ENCODE assay signal across 8 cellular contexts in the genomic region with DNA sequence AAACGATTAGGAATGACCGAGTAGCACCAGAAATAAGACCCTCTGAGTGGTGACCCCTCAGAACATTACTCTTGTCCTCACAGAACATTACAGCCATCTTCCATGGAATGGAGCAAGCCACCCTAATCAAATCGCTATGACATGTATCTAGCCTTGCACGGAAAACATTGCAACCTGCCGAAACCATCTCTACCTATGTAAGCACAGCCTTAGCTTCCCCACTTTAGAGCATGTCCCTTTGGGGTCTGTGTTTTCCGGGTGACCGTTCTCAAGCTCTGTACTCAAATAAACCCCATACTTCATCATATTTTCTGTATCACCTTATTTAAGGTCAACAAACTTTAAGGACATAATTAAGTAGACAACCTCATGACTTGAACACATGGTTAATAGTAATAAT.
A peak's percentile ranks its signal among the peaks of the same experiment; 100 is the strongest.
DNase-seq lines count a peak whose midpoint lies in the region; ATAC-seq, FAIRE-seq and TF ChIP-seq lines count a peak whose summit lies in the region.
"Had no signal": no experiment of that assay in that cellular context is flagged by ENCODE, and none has a peak within 500 bp of the region (broad histone marks: within the 10 kb centered on the region; RNA-seq: fewer than 3 reads in every experiment).

No MANE protein-coding gene starts in this region.

- H4K20me1 ChIP-seq in DOHH2 (ENCODE audit: control insufficient read depth, insufficient read depth, low read depth, low read length) (no peaks in the 10 kb centered on the region), endothelial cell of umbilical vein (replicated peaks; ENCODE audit: control insufficient read depth, extremely low read depth, insufficient read depth, low read length) (no peaks in the 10 kb centered on the region)

- no peaks in the 10 kb centered on the region for H3K9me1 ChIP-seq in endothelial cell of umbilical vein (replicated peaks; ENCODE audit: control insufficient read depth, extremely low read depth, insufficient read depth, low read length)

- no peak for TF ChIP-seq POLR2A in endothelial cell of umbilical vein (IDR thresholded peaks at IDR 0.05; ENCODE audit: low read depth, low read length)

- H3K36me3 ChIP-seq in DOHH2 (ENCODE audit: control insufficient read depth, low read length): no peaks in the 10 kb centered on the region
- H3K36me3 ChIP-seq in endothelial cell of umbilical vein (ENCODE audit: control insufficient read depth in 2 of 2, extremely low read depth in 1 of 2, insufficient read depth in 2 of 2, low read length in 2 of 2): no peaks in the 10 kb centered on the region
- H3K36me3 ChIP-seq in skeletal muscle tissue (ENCODE audit: control insufficient read depth in 3 of 3, insufficient read depth in 3 of 3, low read length in 3 of 3): no peaks in the 10 kb centered on the region

- CTCF ChIA-PET in endothelial cell of umbilical vein (lab: Charles Lee): interaction anchor here (0.7 to 3.8 kb wide), 75 partner anchors 8 to 778 kb away, joined by 3 to 285 read pairs (median 7); a partner anchor contains a TSS

- intact Hi-C loops in endothelial cell of umbilical vein (cut with micrococcal nuclease): loop anchor here (1.0 kb wide), 9 partner anchors 126 to 456 kb away; a partner anchor contains a TSS

- FAIRE-seq in endothelial cell of umbilical vein (lab: Jason Lieb, UNC): no peak
- no peak for FAIRE-seq in GM19239 (lab: Jason Lieb, UNC)

- H3K4me1 ChIP-seq in DOHH2 (ENCODE audit: control insufficient read depth, low read length) (peaks cover 42% of the 10 kb centered on the region), endothelial cell of umbilical vein (ENCODE audit: control insufficient read depth, extremely low read depth, insufficient read depth, low read length) (peaks cover 6% of the 10 kb centered on the region), skeletal muscle tissue (ENCODE audit: control insufficient read depth in 3 of 3, insufficient read depth in 3 of 3, low read length in 3 of 3) (peaks cover 8 to 33% (median 14%) of the 10 kb centered on the region in 3 donors)

- 0 out of 2 replicates have a peak, but pooled peaks cover 5% of the 10 kb centered on the region for H3F3A ChIP-seq in DOHH2 (ENCODE audit: control insufficient read depth, insufficient read depth)

- H3K9me3 ChIP-seq in DOHH2 (ENCODE audit: control insufficient read depth, insufficient read depth, low read length) (no peaks in the 10 kb centered on the region), endothelial cell of umbilical vein (replicated peaks; ENCODE audit: control insufficient read depth, insufficient read depth, low read length) (no peaks in the 10 kb centered on the region), skeletal muscle tissue (ENCODE audit: control insufficient read depth in 3 of 3, low read length in 3 of 3) (no peaks in the 10 kb centered on the region)
- H3K9me3 ChIP-seq: mucosa of descending colon had no signal

- TF ChIP-seq CTCF in DOHH2 (IDR thresholded peaks at IDR 0.05; ENCODE audit: low read depth, low read length, poor library complexity, severe bottlenecking) (no peak), endothelial cell of umbilical vein (IDR thresholded peaks at IDR 0.05; ENCODE audit: extremely low read depth in 1 of 2, insufficient read depth in 1 of 2, low read depth in 1 of 2, low read length in 2 of 2) (no peak)

- DNase-seq in OCI-M1 (lab: John Stamatoyannopoulos, UW): peak; percentile 30
- DNase-seq in endothelial cell of umbilical vein (ENCODE audit: low read depth, low spot score): no peak
- no peak for DNase-seq in NCI-H128 (lab: John Stamatoyannopoulos, UW; ENCODE audit: unreplicated experiment)
- DNase-seq in GM19239 (ENCODE audit: insufficient read length, low spot score): no peak

- H3K27me3 ChIP-seq in DOHH2 (ENCODE audit: control insufficient read depth, low read length) (no peaks in the 10 kb centered on the region), endothelial cell of umbilical vein (ENCODE audit: control insufficient read depth in 2 of 2, insufficient read depth in 2 of 2, low read length in 2 of 2) (peaks cover 2 to 9% of the 10 kb centered on the region in 2 experiments), skeletal muscle tissue (ENCODE audit: control insufficient read depth in 3 of 3, insufficient read depth in 3 of 3, low read length in 3 of 3) (no peaks in the 10 kb centered on the region)

- H3K9me2 ChIP-seq in DOHH2 (replicated peaks; ENCODE audit: control insufficient read depth, low read length): no peaks in the 10 kb centered on the region

- H3K9ac ChIP-seq in endothelial cell of umbilical vein (replicated peaks; ENCODE audit: extremely low read depth, insufficient read depth, low read length) (no peak overlapping the region), skeletal muscle tissue (ENCODE audit: low read depth in 1 of 3, low read length in 3 of 3) (peak overlapping the region in 2 of 3 donors; percentile 29 to 73)

- peak overlapping the region; percentile 83 for H3K4me2 ChIP-seq in DOHH2 (ENCODE audit: low read length)
- peak overlapping the region; percentile 93 for H3K4me2 ChIP-seq in endothelial cell of umbilical vein (ENCODE audit: insufficient read depth, low read length)

- H3K27ac ChIP-seq in DOHH2 (ENCODE audit: low read depth, low read length) (peak overlapping the region; percentile 5; the same call in 1 of the 2 replicates), endothelial cell of umbilical vein (ENCODE audit: insufficient read depth, low read depth, low read length) (peak overlapping the region; percentile 86), skeletal muscle tissue (ENCODE audit: low read depth, low read length) (peak overlapping the region; percentile 58)

- H3K79me2 ChIP-seq in DOHH2 (ENCODE audit: control insufficient read depth, low read length): no peaks in the 10 kb centered on the region
- no peaks in the 10 kb centered on the region for H3K79me2 ChIP-seq in endothelial cell of umbilical vein (ENCODE audit: control insufficient read depth, insufficient read depth, low read length)

- ATAC-seq in GM21447 (IDR thresholded peaks at IDR 0.05; ENCODE audit: unreplicated experiment): no peak

- POLR2A ChIA-PET in endothelial cell of umbilical vein (lab: Charles Lee): interaction anchor here (0.6 to 2.3 kb wide), 6 partner anchors 126 to 286 kb away, joined by 3 to 40 read pairs (median 4); a partner anchor contains a TSS

- H3K4me3 ChIP-seq in DOHH2 (ENCODE audit: low read length): peak overlapping the region; percentile 69
- no peak overlapping the region for H3K4me3 ChIP-seq in endothelial cell of umbilical vein (replicated peaks in 1 of 3; ENCODE audit: insufficient read depth in 1 of 3, low read depth in 1 of 3, low read length in 3 of 3)
- peak overlapping the region in 1 of 3 donors; percentile 61 for H3K4me3 ChIP-seq in skeletal muscle tissue (ENCODE audit: low read length in 3 of 3)
- H3K4me3 ChIP-seq: mucosa of descending colon had no signal

- dilution Hi-C loops in endothelial cell of umbilical vein (cut with MboI; ENCODE audit: extremely low pct_ligation_motif_present, low sequenced_read_pairs): no loop called here

- no peak overlapping the region for H2AFZ ChIP-seq in endothelial cell of umbilical vein (ENCODE audit: low read depth, low read length)

- BruUV-seq in endothelial cell of umbilical vein (replicated peaks; lab: Mats Ljungman, UMichigan): TSS peak; percentile 34

TF ChIP-seq in endothelial cell of umbilical vein, 7 proteins besides CTCF, POLR2A, EP300 and RAD21:
- TF ChIP-seq MYC (IDR thresholded peaks at IDR 0.05; ENCODE audit: low read depth, low read length): no peak
- TF ChIP-seq, protein P1, sequence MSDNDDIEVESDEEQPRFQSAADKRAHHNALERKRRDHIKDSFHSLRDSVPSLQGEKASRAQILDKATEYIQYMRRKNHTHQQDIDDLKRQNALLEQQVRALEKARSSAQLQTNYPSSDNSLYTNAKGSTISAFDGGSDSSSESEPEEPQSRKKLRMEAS (IDR thresholded peaks at IDR 0.05; ENCODE audit: insufficient read depth, insufficient read length): no peak
- TF ChIP-seq JUN (IDR thresholded peaks at IDR 0.05; ENCODE audit: borderline replicate concordance, insufficient read depth, insufficient read length, low read depth): no peak
- TF ChIP-seq GATA2 (IDR thresholded peaks at IDR 0.05; ENCODE audit: insufficient read depth, insufficient read length, low read depth, low read length): no peak
- no peak for TF ChIP-seq POLR2AphosphoS5 (IDR thresholded peaks at IDR 0.05; ENCODE audit: insufficient read depth, low read depth, low read length)
- no peak for TF ChIP-seq FOS (IDR thresholded peaks at IDR 0.05; ENCODE audit: borderline replicate concordance, insufficient read depth, low read length)
- TF ChIP-seq EZH2 (IDR thresholded peaks at IDR 0.05; ENCODE audit: borderline replicate concordance, low read depth, low read length, severe bottlenecking): no peak

Comparison
In these comparisons a context has a peak if more than half of its experiments do, and no peak if none do; other contexts are left out.
1. H3K27ac ChIP-seq: peak in every context shown above with its lines; median percentile 86 in endothelial cell of umbilical vein; 58 in skeletal muscle tissue; 5 in DOHH2.